Comparison of ENCODE assay signal across 8 cellular contexts in genomic region chr7:101165075-101165957, GRCh38. TPM values are rescaled to one million over a fixed set of nuclear protein-coding genes. Genes with fewer than 3 reads are reported as not detected.
A peak's percentile ranks its signal among the peaks of the same experiment; 100 is the strongest.
DNase-seq lines count a peak whose midpoint lies in the region; ATAC-seq and TF ChIP-seq lines count a peak whose summit lies in the region.

Gene VGF, minus strand, starts transcription at chr7:101165569. Its CDS starts 726 bp downstream, at chr7:101164843.

- peak within 1 kb of the TSS; percentile 78 for H3K4me3 Mint-ChIP-seq in activated naive CD4-positive, alpha-beta T cell treated with anti-CD3 and anti-CD28 coated beads, Interleukin-2, amount 50 U/mL, for 24 hours

- ATAC-seq in HG02588 (IDR thresholded peaks at IDR 0.05; ENCODE audit: unreplicated experiment): peak; percentile 70

- H2BK120ac ChIP-seq in trophoblast cell (ENCODE audit: insufficient read depth, low read length, poor library complexity): no peak within 1 kb of the TSS

- DNase-seq in ELF-1 (ENCODE audit: low read depth, low spot score) (peak; percentile 99), NCI-H128 (lab: John Stamatoyannopoulos, UW; ENCODE audit: unreplicated experiment) (peak; percentile 62), SKM-1 treated with dmso at 0.1 percent for 144 hours (lab: John Stamatoyannopoulos, UW; ENCODE audit: unreplicated experiment) (peak; percentile 77), head of caudate nucleus (peak; percentile 74 to 96 (median 91)), trophoblast cell (peak; percentile 89 to 97), tibial artery (peak; percentile 89 to 90)

- no CpG with 5 or more reads among the region's 74 CpGs for WGBS in trophoblast cell (ENCODE audit: extremely low coverage, insufficient coverage, insufficient read length)

- H3K36me3 Mint-ChIP-seq in activated naive CD4-positive, alpha-beta T cell treated with anti-CD3 and anti-CD28 coated beads, Interleukin-2, amount 50 U/mL, for 24 hours: no peaks in the 10 kb centered on the region

- H3K4me1 ChIP-seq in trophoblast cell (ENCODE audit: control insufficient read depth in 1 of 2, insufficient read depth in 2 of 2, low read length in 2 of 2) (peaks cover 49 to 71% of the 10 kb centered on the region in 2 experiments), tibial artery (peaks cover 0 to 51% (median 40%) of the 10 kb centered on the region in 4 donors)

- peaks cover 33% of the 10 kb centered on the region for H3K27me3 Mint-ChIP-seq in activated naive CD4-positive, alpha-beta T cell treated with anti-CD3 and anti-CD28 coated beads, Interleukin-2, amount 50 U/mL, for 24 hours

- no peak within 1 kb of the TSS for H3K14ac ChIP-seq in trophoblast cell (ENCODE audit: low read length)

- no peaks in the 10 kb centered on the region for H3K79me2 ChIP-seq in trophoblast cell (ENCODE audit: control insufficient read depth, insufficient read depth, low read length, poor library complexity)

- no peak within 1 kb of the TSS for H2AK5ac ChIP-seq in trophoblast cell (ENCODE audit: low read length)

- H3K4me2 ChIP-seq in trophoblast cell (ENCODE audit: low read length): peak within 1 kb of the TSS; percentile 70

- H3K9ac ChIP-seq in trophoblast cell (ENCODE audit: low read length): no peak within 1 kb of the TSS

- H3K27ac Mint-ChIP-seq in activated naive CD4-positive, alpha-beta T cell treated with anti-CD3 and anti-CD28 coated beads, Interleukin-2, amount 50 U/mL, for 24 hours: peak within 1 kb of the TSS; percentile 76

- intact Hi-C loops in head of caudate nucleus (cut with DNase I): no loop called here
- intact Hi-C loops in tibial artery (cut with DNase I; ENCODE audit: low total_unique reads): loop anchor here (10.0 kb wide), 1 partner anchor 271 kb away; the partner anchor contains the start of gene ACHE

- no peak within 1 kb of the TSS for H4K91ac ChIP-seq in trophoblast cell (ENCODE audit: low read depth, low read length)

- H3K18ac ChIP-seq in trophoblast cell (ENCODE audit: low read length): no peak within 1 kb of the TSS

- no peak within 1 kb of the TSS for H2BK12ac ChIP-seq in trophoblast cell (ENCODE audit: low read length)

- H3K23ac ChIP-seq in trophoblast cell (ENCODE audit: low read length): no peak within 1 kb of the TSS

- no peak within 1 kb of the TSS for H4K12ac ChIP-seq in trophoblast cell (ENCODE audit: low read depth, low read length)

- H3K27ac ChIP-seq in trophoblast cell (ENCODE audit: low read depth, low read length) (no peak within 1 kb of the TSS), tibial artery (no peak within 1 kb of the TSS)

- TF ChIP-seq CTCF in tibial artery (IDR thresholded peaks at IDR 0.05): no peak

- H3K36me3 ChIP-seq in trophoblast cell (ENCODE audit: control insufficient read depth in 1 of 2, insufficient read depth in 2 of 2, low read length in 2 of 2) (peaks cover 1% of the 10 kb centered on the region in 2 experiments), tibial artery (peaks cover 7% of the 10 kb centered on the region in 3 donors)

- H2AFZ ChIP-seq in trophoblast cell (ENCODE audit: insufficient read depth, low read length, poor library complexity): peak within 1 kb of the TSS; percentile 18

- no peak within 1 kb of the TSS for H4K8ac ChIP-seq in trophoblast cell (ENCODE audit: low read depth, low read length)

- H3K4ac ChIP-seq in trophoblast cell (ENCODE audit: low read depth, low read length): no peak within 1 kb of the TSS

- no peaks in the 10 kb centered on the region for H3K9me3 Mint-ChIP-seq in activated naive CD4-positive, alpha-beta T cell treated with anti-CD3 and anti-CD28 coated beads, Interleukin-2, amount 50 U/mL, for 24 hours

- H2BK5ac ChIP-seq in trophoblast cell (ENCODE audit: low read depth, low read length, poor library complexity): no peak within 1 kb of the TSS

- peaks cover 10% of the 10 kb centered on the region for H3K79me1 ChIP-seq in trophoblast cell (ENCODE audit: low read length)

- no peak within 1 kb of the TSS for H3K4me3 ChIP-seq in trophoblast cell (ENCODE audit: low read depth, low read length)
- peak within 1 kb of the TSS in 1 of 2 donors; percentile 6 for H3K4me3 ChIP-seq in tibial artery

- H3K27me3 ChIP-seq in trophoblast cell (ENCODE audit: insufficient read depth, low read length): peaks cover 14% of the 10 kb centered on the region
- peaks cover 5 to 100% of the 10 kb centered on the region in 2 donors for H3K27me3 ChIP-seq in tibial artery

- peaks cover 51% of the 10 kb centered on the region for H3K4me1 Mint-ChIP-seq in activated naive CD4-positive, alpha-beta T cell treated with anti-CD3 and anti-CD28 coated beads, Interleukin-2, amount 50 U/mL, for 24 hours

- no peaks in the 10 kb centered on the region for H3K9me3 ChIP-seq in trophoblast cell (ENCODE audit: insufficient read depth, low read depth, low read length)
- no peaks in the 10 kb centered on the region for H3K9me3 ChIP-seq in tibial artery

RNA-seq across cellular contexts. Expression of gene VGF, which starts in this region (rescaled TPM):
- 6.3 and 7.2 TPM in 2 replicates for polyA plus RNA-seq in trophoblast cell (2013)
